24 cellular contexts compared by ENCODE assay signal in genomic region chr5:43216941-43217340, GRCh38. TPM values are rescaled to one million over a fixed set of nuclear protein-coding genes. Genes with fewer than 3 reads are reported as not detected.
"Had no signal": no experiment of that assay in that cellular context is flagged by ENCODE, and none has a peak within 500 bp of the region (broad histone marks: within the 10 kb centered on the region; RNA-seq: fewer than 3 reads in every experiment).

No MANE protein-coding gene starts in this region.

- H3K36me3 ChIP-seq: stomach, suprapubic skin, thoracic aorta, thyroid gland, tibial artery, transverse colon, upper lobe of left lung, upper lobe of right lung, uterus, vagina had no signal

- H3K27ac ChIP-seq: stomach, suprapubic skin, testis, thoracic aorta, thyroid gland, tibial artery, tibial nerve, transverse colon, upper lobe of right lung, uterus, vagina had no signal

- H3K4me1 ChIP-seq: stomach, suprapubic skin, testis, thyroid gland, tibial artery, tibial nerve, transverse colon, upper lobe of right lung, uterus, vagina had no signal

- H3K4me3 ChIP-seq: stomach, suprapubic skin, testis, thoracic aorta, thyroid gland, tibial artery, tibial nerve, transverse colon, upper lobe of left lung, upper lobe of right lung, uterus, vagina had no signal

- H3K9me3 ChIP-seq: stomach, suprapubic skin, testis, thoracic aorta, thyroid gland, tibial artery, tibial nerve, transverse colon, upper lobe of left lung, upper lobe of right lung, uterus, vagina had no signal

- H3K27me3 ChIP-seq: stomach, suprapubic skin, testis, thyroid gland, tibial artery, tibial nerve, transverse colon, upper lobe of left lung, upper lobe of right lung, uterus, vagina had no signal

- DNase-seq: stimulated activated CD4-positive, alpha-beta T cell treated with anti-CD3 and anti-CD28 coated beads, Interleukin-2, amount 100 ng/mL, for 48 hours; stimulated activated CD4-positive, alpha-beta T cell treated with anti-CD3 and anti-CD28 coated beads, Interleukin-4, amount 100 ng/mL, for 1 hour; stimulated activated CD4-positive, alpha-beta T cell treated with anti-CD3 and anti-CD28 coated beads, Interleukin-4, amount 100 ng/mL, for 24 hours; stimulated activated CD4-positive, alpha-beta T cell treated with anti-CD3 and anti-CD28 coated beads, Interleukin-4, amount 100 ng/mL, for 4 hours; stimulated activated CD8-positive, alpha-beta memory T cell treated with anti-CD3 and anti-CD28 coated beads, Interleukin-4, amount 100 ng/mL, for 48 hours; stimulated activated naive B cell treated with anti-CD40 and anti-IgM and Interleukin-4, amounts not matched to agents 10 μg/mL and 1 μg/mL and 100 μg/mL, for 72 hours; stimulated activated naive CD4-positive, alpha-beta T cell; stimulated activated naive CD4-positive, alpha-beta T cell treated with Interleukin-2 at 50 U/mL for 16 hours; stimulated activated naive CD8-positive, alpha-beta T cell treated with anti-CD3 and anti-CD28 coated beads, Interleukin-15, amount 100 ng/mL, for 72 hours; stimulated activated naive CD8-positive, alpha-beta T cell treated with anti-CD3 and anti-CD28 coated beads, Interleukin-15, Interleukin-2, amounts not matched to agents 100 U/mL and 50 U/mL, for 24 hours; stomach; substantia nigra; testis; thyroid gland; tibial artery; transverse colon; trophoblast cell; upper lobe of left lung; upper lobe of right lung; uterus had no signal

RNA-seq across cellular contexts. Expression of gene NIM1K, which starts 24.9 kb away (rescaled TPM):
- total RNA-seq: vagina had no signal
